ENCODE assay signal across 1 cellular context in the genomic region with DNA sequence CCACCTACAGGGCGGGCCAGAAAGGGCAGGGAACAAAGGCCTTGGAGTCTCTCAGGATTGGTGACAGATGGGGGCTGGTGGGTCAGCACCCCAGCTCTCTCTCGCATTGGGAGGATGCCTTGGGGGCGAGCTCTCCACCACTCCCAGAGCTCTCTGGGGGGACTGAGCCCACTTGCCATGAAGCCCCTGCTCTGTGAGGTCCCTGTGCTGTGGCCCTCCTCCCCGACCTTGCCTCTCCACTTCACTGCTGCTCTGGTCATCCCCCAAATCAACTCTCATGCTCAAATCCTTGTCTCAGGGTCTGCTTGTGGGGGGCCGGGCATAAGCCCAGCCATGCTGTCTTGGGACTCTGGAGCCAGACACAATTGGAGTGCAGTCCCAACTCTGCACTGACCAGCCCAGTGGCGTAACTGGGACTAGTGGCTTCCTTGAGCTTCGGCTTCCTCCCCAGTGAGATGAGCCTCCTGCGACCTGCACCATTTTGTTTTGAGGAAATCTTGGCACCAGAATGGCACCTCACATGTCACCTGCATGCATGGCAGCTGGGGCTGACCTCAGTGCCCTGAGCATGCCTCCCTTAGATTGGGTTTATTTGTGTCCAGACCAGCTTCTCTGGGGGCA.
TF ChIP-seq lines count a peak whose summit lies in the region.

No MANE protein-coding gene starts in this region.

TF ChIP-seq in H1, 55 proteins besides CTCF, POLR2A, EP300 and RAD21:
- no peak for TF ChIP-seq NRF1 (IDR thresholded peaks at IDR 0.05; ENCODE audit: low read depth, low read length)
- no peak for TF ChIP-seq KDM1A (IDR thresholded peaks at IDR 0.05; ENCODE audit: borderline replicate concordance, low read length)
- no peak for TF ChIP-seq SAP30 (IDR thresholded peaks at IDR 0.05; ENCODE audit: insufficient read depth, insufficient replicate concordance, low read length)
- no peak for TF ChIP-seq RXRA (IDR thresholded peaks at IDR 0.05; ENCODE audit: insufficient read depth, low read depth, low read length)
- TF ChIP-seq GABPA (IDR thresholded peaks at IDR 0.05; ENCODE audit: borderline replicate concordance, insufficient read depth, low read length): no peak
- TF ChIP-seq RBBP5 (IDR thresholded peaks at IDR 0.05; ENCODE audit: borderline replicate concordance, low read depth, low read length): no peak
- no peak for TF ChIP-seq POLR2AphosphoS5 (IDR thresholded peaks at IDR 0.05; ENCODE audit: low read depth, low read length)
- TF ChIP-seq CEBPB (IDR thresholded peaks at IDR 0.05; ENCODE audit: low read depth, low read length): no peak
- TF ChIP-seq SIN3A (conservative IDR thresholded peaks at IDR 0.05 in 1 of 2, IDR thresholded peaks at IDR 0.05 in 1 of 2; ENCODE audit: low read depth in 1 of 2, low read length in 2 of 2): no peak
- TF ChIP-seq YY1 (IDR thresholded peaks at IDR 0.05; ENCODE audit: low read depth, low read length): no peak
- TF ChIP-seq PHF8 (conservative IDR thresholded peaks at IDR 0.05; ENCODE audit: low read depth, low read length): no peak
- TF ChIP-seq, protein P1, sequence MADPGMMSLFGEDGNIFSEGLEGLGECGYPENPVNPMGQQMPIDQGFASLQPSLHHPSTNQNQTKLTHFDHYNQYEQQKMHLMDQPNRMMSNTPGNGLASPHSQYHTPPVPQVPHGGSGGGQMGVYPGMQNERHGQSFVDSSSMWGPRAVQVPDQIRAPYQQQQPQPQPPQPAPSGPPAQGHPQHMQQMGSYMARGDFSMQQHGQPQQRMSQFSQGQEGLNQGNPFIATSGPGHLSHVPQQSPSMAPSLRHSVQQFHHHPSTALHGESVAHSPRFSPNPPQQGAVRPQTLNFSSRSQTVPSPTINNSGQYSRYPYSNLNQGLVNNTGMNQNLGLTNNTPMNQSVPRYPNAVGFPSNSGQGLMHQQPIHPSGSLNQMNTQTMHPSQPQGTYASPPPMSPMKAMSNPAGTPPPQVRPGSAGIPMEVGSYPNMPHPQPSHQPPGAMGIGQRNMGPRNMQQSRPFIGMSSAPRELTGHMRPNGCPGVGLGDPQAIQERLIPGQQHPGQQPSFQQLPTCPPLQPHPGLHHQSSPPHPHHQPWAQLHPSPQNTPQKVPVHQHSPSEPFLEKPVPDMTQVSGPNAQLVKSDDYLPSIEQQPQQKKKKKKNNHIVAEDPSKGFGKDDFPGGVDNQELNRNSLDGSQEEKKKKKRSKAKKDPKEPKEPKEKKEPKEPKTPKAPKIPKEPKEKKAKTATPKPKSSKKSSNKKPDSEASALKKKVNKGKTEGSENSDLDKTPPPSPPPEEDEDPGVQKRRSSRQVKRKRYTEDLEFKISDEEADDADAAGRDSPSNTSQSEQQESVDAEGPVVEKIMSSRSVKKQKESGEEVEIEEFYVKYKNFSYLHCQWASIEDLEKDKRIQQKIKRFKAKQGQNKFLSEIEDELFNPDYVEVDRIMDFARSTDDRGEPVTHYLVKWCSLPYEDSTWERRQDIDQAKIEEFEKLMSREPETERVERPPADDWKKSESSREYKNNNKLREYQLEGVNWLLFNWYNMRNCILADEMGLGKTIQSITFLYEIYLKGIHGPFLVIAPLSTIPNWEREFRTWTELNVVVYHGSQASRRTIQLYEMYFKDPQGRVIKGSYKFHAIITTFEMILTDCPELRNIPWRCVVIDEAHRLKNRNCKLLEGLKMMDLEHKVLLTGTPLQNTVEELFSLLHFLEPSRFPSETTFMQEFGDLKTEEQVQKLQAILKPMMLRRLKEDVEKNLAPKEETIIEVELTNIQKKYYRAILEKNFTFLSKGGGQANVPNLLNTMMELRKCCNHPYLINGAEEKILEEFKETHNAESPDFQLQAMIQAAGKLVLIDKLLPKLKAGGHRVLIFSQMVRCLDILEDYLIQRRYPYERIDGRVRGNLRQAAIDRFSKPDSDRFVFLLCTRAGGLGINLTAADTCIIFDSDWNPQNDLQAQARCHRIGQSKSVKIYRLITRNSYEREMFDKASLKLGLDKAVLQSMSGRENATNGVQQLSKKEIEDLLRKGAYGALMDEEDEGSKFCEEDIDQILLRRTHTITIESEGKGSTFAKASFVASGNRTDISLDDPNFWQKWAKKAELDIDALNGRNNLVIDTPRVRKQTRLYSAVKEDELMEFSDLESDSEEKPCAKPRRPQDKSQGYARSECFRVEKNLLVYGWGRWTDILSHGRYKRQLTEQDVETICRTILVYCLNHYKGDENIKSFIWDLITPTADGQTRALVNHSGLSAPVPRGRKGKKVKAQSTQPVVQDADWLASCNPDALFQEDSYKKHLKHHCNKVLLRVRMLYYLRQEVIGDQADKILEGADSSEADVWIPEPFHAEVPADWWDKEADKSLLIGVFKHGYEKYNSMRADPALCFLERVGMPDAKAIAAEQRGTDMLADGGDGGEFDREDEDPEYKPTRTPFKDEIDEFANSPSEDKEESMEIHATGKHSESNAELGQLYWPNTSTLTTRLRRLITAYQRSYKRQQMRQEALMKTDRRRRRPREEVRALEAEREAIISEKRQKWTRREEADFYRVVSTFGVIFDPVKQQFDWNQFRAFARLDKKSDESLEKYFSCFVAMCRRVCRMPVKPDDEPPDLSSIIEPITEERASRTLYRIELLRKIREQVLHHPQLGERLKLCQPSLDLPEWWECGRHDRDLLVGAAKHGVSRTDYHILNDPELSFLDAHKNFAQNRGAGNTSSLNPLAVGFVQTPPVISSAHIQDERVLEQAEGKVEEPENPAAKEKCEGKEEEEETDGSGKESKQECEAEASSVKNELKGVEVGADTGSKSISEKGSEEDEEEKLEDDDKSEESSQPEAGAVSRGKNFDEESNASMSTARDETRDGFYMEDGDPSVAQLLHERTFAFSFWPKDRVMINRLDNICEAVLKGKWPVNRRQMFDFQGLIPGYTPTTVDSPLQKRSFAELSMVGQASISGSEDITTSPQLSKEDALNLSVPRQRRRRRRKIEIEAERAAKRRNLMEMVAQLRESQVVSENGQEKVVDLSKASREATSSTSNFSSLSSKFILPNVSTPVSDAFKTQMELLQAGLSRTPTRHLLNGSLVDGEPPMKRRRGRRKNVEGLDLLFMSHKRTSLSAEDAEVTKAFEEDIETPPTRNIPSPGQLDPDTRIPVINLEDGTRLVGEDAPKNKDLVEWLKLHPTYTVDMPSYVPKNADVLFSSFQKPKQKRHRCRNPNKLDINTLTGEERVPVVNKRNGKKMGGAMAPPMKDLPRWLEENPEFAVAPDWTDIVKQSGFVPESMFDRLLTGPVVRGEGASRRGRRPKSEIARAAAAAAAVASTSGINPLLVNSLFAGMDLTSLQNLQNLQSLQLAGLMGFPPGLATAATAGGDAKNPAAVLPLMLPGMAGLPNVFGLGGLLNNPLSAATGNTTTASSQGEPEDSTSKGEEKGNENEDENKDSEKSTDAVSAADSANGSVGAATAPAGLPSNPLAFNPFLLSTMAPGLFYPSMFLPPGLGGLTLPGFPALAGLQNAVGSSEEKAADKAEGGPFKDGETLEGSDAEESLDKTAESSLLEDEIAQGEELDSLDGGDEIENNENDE (IDR thresholded peaks at IDR 0.05; ENCODE audit: insufficient replicate concordance, low read length): no peak
- no peak for TF ChIP-seq ZNF274 (IDR thresholded peaks at IDR 0.05; ENCODE audit: borderline replicate concordance, extremely low read depth, low read length)
- no peak for TF ChIP-seq SIRT6 (IDR thresholded peaks at IDR 0.05; ENCODE audit: low read length)
TF ChIP-seq in H1: peak in this region for 0.
